Comparison of ENCODE assay signal across 25 cellular contexts in genomic region chr9:135612437-135612836, GRCh38. TPM values are rescaled to one million over a fixed set of nuclear protein-coding genes. Genes with fewer than 3 reads are reported as not detected.
DNase-seq lines count a peak whose midpoint lies in the region; TF ChIP-seq lines count a peak whose summit lies in the region.
"Had no signal": no experiment of that assay in that cellular context is flagged by ENCODE, and none has a peak within 500 bp of the region (broad histone marks: within the 10 kb centered on the region; RNA-seq: fewer than 3 reads in every experiment).

No MANE protein-coding gene starts in this region.

- no peak overlapping the region for H3K4me3 Mint-ChIP-seq in chondrocyte (ENCODE audit: unreplicated experiment)
- no peak overlapping the region for H3K4me3 Mint-ChIP-seq in activated CD4-positive, alpha-beta memory T cell treated with anti-CD3 and anti-CD28 coated beads for 36 hours
- H3K4me3 Mint-ChIP-seq: B cell had no signal

- CTCF ChIA-PET in activated CD4-positive, alpha-beta memory T cell treated with anti-CD3 and anti-CD28 coated beads for 36 hours (lab: Charles Lee) = no interaction called here

- no peaks in the 10 kb centered on the region for H3K36me3 Mint-ChIP-seq in chondrocyte (ENCODE audit: low read depth)
- no peaks in the 10 kb centered on the region for H3K36me3 Mint-ChIP-seq in activated CD4-positive, alpha-beta memory T cell treated with anti-CD3 and anti-CD28 coated beads for 36 hours

- no peaks in the 10 kb centered on the region for H3K4me1 Mint-ChIP-seq in chondrocyte (ENCODE audit: low read depth)
- H3K4me1 Mint-ChIP-seq in activated CD4-positive, alpha-beta memory T cell treated with anti-CD3 and anti-CD28 coated beads for 36 hours (ENCODE audit: low read depth) = no peaks in the 10 kb centered on the region
- H3K4me1 Mint-ChIP-seq: B cell had no signal

- POLR2A ChIA-PET in activated CD4-positive, alpha-beta memory T cell treated with anti-CD3 and anti-CD28 coated beads for 36 hours (lab: Charles Lee) = no interaction called here

- no peak overlapping the region for H3K9ac ChIP-seq in BLaER1 treated with 17β-estradiol and CSF1 and Interleukin-3, amounts not matched to agents 10 nM and 100 nM

- no peaks in the 10 kb centered on the region for H3K27me3 ChIP-seq in BLaER1 treated with 17β-estradiol and CSF1 and Interleukin-3, amounts not matched to agents 10 nM and 100 nM
- peaks cover 2% of the 10 kb centered on the region for H3K27me3 ChIP-seq in osteoblast (ENCODE audit: insufficient read depth, low read length)
- H3K27me3 ChIP-seq: Peyer's patch had no signal

- H3K79me2 ChIP-seq in osteoblast (ENCODE audit: insufficient read depth, low read length) = no peaks in the 10 kb centered on the region

- intact Hi-C loops in activated CD4-positive, alpha-beta memory T cell treated with anti-CD3 and anti-CD28 coated beads for 36 hours (cut with micrococcal nuclease) = no loop called here

- peaks cover 0 to 40% (median 17%) of the 10 kb centered on the region in 10 experiments; a peak in 15 of 20 replicates for H3K4me1 ChIP-seq in BLaER1 treated with 17β-estradiol and CSF1 and Interleukin-3, amounts not matched to agents 10 nM and 100 nM
- H3K4me1 ChIP-seq in osteoblast (ENCODE audit: insufficient read depth, low read length) = no peaks in the 10 kb centered on the region
- H3K4me1 ChIP-seq: Peyer's patch had no signal

- peak overlapping the region in 10 of 11 experiments; percentile 3 to 72 (median 56); a peak in 17 of 22 replicates for H3K4me2 ChIP-seq in BLaER1 treated with 17β-estradiol and CSF1 and Interleukin-3, amounts not matched to agents 10 nM and 100 nM
- no peak overlapping the region for H3K4me2 ChIP-seq in osteoblast (ENCODE audit: insufficient read depth, low read length)

- no peak overlapping the region for H3K27ac ChIP-seq in BLaER1 treated with 17β-estradiol and CSF1 and Interleukin-3, amounts not matched to agents 10 nM and 100 nM
- no peak overlapping the region for H3K27ac ChIP-seq in osteoblast (ENCODE audit: low read depth, low read length)
- H3K27ac ChIP-seq: Peyer's patch, SK-N-MC had no signal

- H3K4me3 ChIP-seq in BLaER1 treated with 17β-estradiol and CSF1 and Interleukin-3, amounts not matched to agents 10 nM and 100 nM = no peak overlapping the region
- no peak overlapping the region for H3K4me3 ChIP-seq in osteoblast (ENCODE audit: insufficient read depth, low read length)
- H3K4me3 ChIP-seq: GM12878, Peyer's patch, SK-N-MC had no signal

- peaks cover 0 to 32% (median 0%) of the 10 kb centered on the region in 11 experiments; a peak in 5 of 22 replicates for H4K20me1 ChIP-seq in BLaER1 treated with 17β-estradiol and CSF1 and Interleukin-3, amounts not matched to agents 10 nM and 100 nM
- H4K20me1 ChIP-seq in osteoblast (ENCODE audit: insufficient read depth, low read length) = no peaks in the 10 kb centered on the region

- no peak overlapping the region for H3K27ac Mint-ChIP-seq in chondrocyte (ENCODE audit: unreplicated experiment)
- H3K27ac Mint-ChIP-seq in activated CD4-positive, alpha-beta memory T cell treated with anti-CD3 and anti-CD28 coated beads for 36 hours = no peak overlapping the region
- H3K27ac Mint-ChIP-seq: B cell had no signal

- H3K27me3 Mint-ChIP-seq in chondrocyte (ENCODE audit: low read depth) = peaks cover 16% of the 10 kb centered on the region
- no peaks in the 10 kb centered on the region for H3K27me3 Mint-ChIP-seq in activated CD4-positive, alpha-beta memory T cell treated with anti-CD3 and anti-CD28 coated beads for 36 hours

- H3K36me3 ChIP-seq in BLaER1 treated with 17β-estradiol and CSF1 and Interleukin-3, amounts not matched to agents 10 nM and 100 nM = no peaks in the 10 kb centered on the region
- H3K36me3 ChIP-seq in osteoblast (ENCODE audit: insufficient read depth, low read length) = no peaks in the 10 kb centered on the region
- H3K36me3 ChIP-seq: Peyer's patch had no signal

- H3K9me3 ChIP-seq in BLaER1 treated with 17β-estradiol and CSF1 and Interleukin-3, amounts not matched to agents 10 nM and 100 nM (replicated peaks in 1 of 11) = no peaks in the 10 kb centered on the region
- H3K9me3 ChIP-seq in osteoblast (ENCODE audit: low read depth, low read length) = no peaks in the 10 kb centered on the region
- H3K9me3 ChIP-seq: Peyer's patch had no signal

- H3K9me3 Mint-ChIP-seq in chondrocyte (ENCODE audit: low read depth) = no peaks in the 10 kb centered on the region
- H3K9me3 Mint-ChIP-seq in activated CD4-positive, alpha-beta memory T cell treated with anti-CD3 and anti-CD28 coated beads for 36 hours = no peaks in the 10 kb centered on the region

- peak; percentile 69 for DNase-seq in Daoy (ENCODE audit: low read depth)
- peak; percentile 77 for DNase-seq in chondrocyte (ENCODE audit: low spot score)
- DNase-seq in osteoblast (ENCODE audit: insufficient read length, low spot score, missing footprints) = peak; percentile 85
- DNase-seq in stimulated activated CD4-positive, alpha-beta T cell treated with anti-CD3 and anti-CD28 coated beads, Interleukin-4, amount 100 ng/mL, for 1 hour = no peak
- DNase-seq in NCI-H748 (lab: John Stamatoyannopoulos, UW; ENCODE audit: unreplicated experiment) = no peak
- no peak for DNase-seq in COLO829 (ENCODE audit: low spot score)
- DNase-seq in activated CD4-positive, alpha-beta memory T cell treated with anti-CD3 and anti-CD28 coated beads for 36 hours = no peak
- DNase-seq: DMS153, GDM1, Karpas-422, NCI-H1092, NCI-H1417 treated with DMSO at 0.1 percent for 48 hours, NCI-H1694 treated with DMSO at 0.1 percent for 48 hours, NCI-H2081 treated with DMSO at 0.1 percent for 48 hours, NCI-H526 treated with DMSO at 0.1 percent for 48 hours, SIG-M5 had no signal

- H2AFZ ChIP-seq in osteoblast (ENCODE audit: low read length) = no peak overlapping the region

- TF ChIP-seq CTCF in chondrocyte (IDR thresholded peaks at IDR 0.05) = no peak
- TF ChIP-seq CTCF in osteoblast (IDR thresholded peaks at IDR 0.05; ENCODE audit: extremely low read depth, low read depth, low read length) = no peak

RNA-seq across cellular contexts. Expression of gene GLT6D1, which starts 26.9 kb away (rescaled TPM):
- not detected in 2 replicates for total RNA-seq in Daoy (2014; rRNA removed; shearing (Covaris generic))
- total RNA-seq in chondrocyte (not detected in 3 replicates), osteoblast (not detected in 2 replicates)
- not detected for total RNA-seq in activated CD4-positive, alpha-beta memory T cell treated with anti-CD3 and anti-CD28 coated beads for 36 hours
- total RNA-seq: B cell, GM12878, HepG2, HT-29, NCI-H460, OCI-LY7, Peyer's patch had no signal

RNA-seq across cellular contexts. Expression of gene LCN9, which starts 50.7 kb away (rescaled TPM):
- total RNA-seq in Daoy (2014; rRNA removed; shearing (Covaris generic)) = not detected in 2 replicates
- total RNA-seq in chondrocyte (1.8 to 2.0 TPM in 2 of 3 replicates, not detected in the other), osteoblast (not detected in 2 replicates)
- not detected for total RNA-seq in activated CD4-positive, alpha-beta memory T cell treated with anti-CD3 and anti-CD28 coated beads for 36 hours
- total RNA-seq: B cell, GM12878, HepG2, HT-29, NCI-H460, OCI-LY7, Peyer's patch had no signal

RNA-seq across cellular contexts. Expression of gene PAEP, which starts 50.9 kb away (rescaled TPM):
- total RNA-seq in Daoy (2014; rRNA removed; shearing (Covaris generic)) = not detected in 2 replicates
- total RNA-seq in chondrocyte (not detected in 3 replicates), osteoblast (not detected in 2 replicates)
- not detected for total RNA-seq in activated CD4-positive, alpha-beta memory T cell treated with anti-CD3 and anti-CD28 coated beads for 36 hours
- total RNA-seq: B cell, GM12878, HT-29, OCI-LY7, Peyer's patch had no signal

Comparison
In these comparisons a context has a peak if more than half of its experiments do, and no peak if none do; other contexts are left out.
1. DNase-seq: peak in Daoy (single experiment), chondrocyte (single experiment) and osteoblast (single experiment); none in stimulated activated CD4-positive, alpha-beta T cell treated with anti-CD3 and anti-CD28 coated beads, Interleukin-4, amount 100 ng/mL, for 1 hour (single experiment), NCI-H748 (single experiment), COLO829 (single experiment) and activated CD4-positive, alpha-beta memory T cell treated with anti-CD3 and anti-CD28 coated beads for 36 hours (single experiment).